ENCODE assay signal across 12 cellular contexts in genomic region chr15:74227968-74228722, GRCh38. TPM values are rescaled to one million over a fixed set of nuclear protein-coding genes. Genes with fewer than 3 reads are reported as not detected.
A peak's percentile ranks its signal among the peaks of the same experiment; 100 is the strongest.
DNase-seq lines count a peak whose midpoint lies in the region; FAIRE-seq and TF ChIP-seq lines count a peak whose summit lies in the region.
"Had no signal": no experiment of that assay in that cellular context is flagged by ENCODE, and none has a peak within 500 bp of the region (broad histone marks: within the 10 kb centered on the region; RNA-seq: fewer than 3 reads in every experiment).

No MANE protein-coding gene starts in this region.

- H3K27me3 Mint-ChIP-seq in T-helper 2 cell treated with Interferon-gamma antibody and Interleukin-4, amounts not matched to agents 5 μg/mL and 100 μg/mL, for 36 hours (ENCODE audit: low read depth), result peaks cover 18% of the 10 kb centered on the region

- H3K79me2 ChIP-seq in H1 (ENCODE audit: control insufficient read depth in 1 of 2, insufficient read depth in 2 of 2, low read length in 2 of 2) (no peaks in the 10 kb centered on the region), osteoblast (ENCODE audit: insufficient read depth, low read length) (no peaks in the 10 kb centered on the region)

- H3K4me1 Mint-ChIP-seq in T-helper 2 cell treated with Interferon-gamma antibody and Interleukin-4, amounts not matched to agents 5 μg/mL and 100 μg/mL, for 36 hours (ENCODE audit: low read depth), result no peaks in the 10 kb centered on the region

- H4K8ac ChIP-seq in H1 (ENCODE audit: extremely low read depth, insufficient read depth, low read length), result peak overlapping the region; percentile 45; the same call in 1 of the 2 replicates

- no peak overlapping the region for H3K56ac ChIP-seq in H1 (replicated peaks; ENCODE audit: insufficient read length, low read depth, low read length)

- no peak overlapping the region for H3K4me3 Mint-ChIP-seq in T-helper 2 cell treated with Interferon-gamma antibody and Interleukin-4, amounts not matched to agents 5 μg/mL and 100 μg/mL, for 36 hours

- peaks cover 2 to 27% (median 23%) of the 10 kb centered on the region in 4 experiments for H3K4me1 ChIP-seq in H1 (replicated peaks in 1 of 4; ENCODE audit: control insufficient read depth in 3 of 4, insufficient read depth in 4 of 4, low read length in 3 of 4)
- H3K4me1 ChIP-seq in osteoblast (ENCODE audit: insufficient read depth, low read length), result peaks cover 4% of the 10 kb centered on the region

- H3K18ac ChIP-seq in H1 (ENCODE audit: extremely low read depth, low read length), result no peak overlapping the region

- H2BK5ac ChIP-seq in H1 (ENCODE audit: low read depth, low read length), result no peak overlapping the region

- no peak overlapping the region for H3K4ac ChIP-seq in H1 (replicated peaks; ENCODE audit: insufficient read length, low read depth, low read length)

- peaks cover 0 to 3% of the 10 kb centered on the region in 2 experiments for H4K20me1 ChIP-seq in H1 (replicated peaks in 1 of 2; ENCODE audit: control insufficient read depth in 1 of 2, insufficient read depth in 2 of 2, low read length in 2 of 2)
- H4K20me1 ChIP-seq in osteoblast (ENCODE audit: insufficient read depth, low read length), result no peaks in the 10 kb centered on the region

- no peak overlapping the region for H2AK5ac ChIP-seq in H1 (ENCODE audit: low read depth, low read length)

- H3K27ac Mint-ChIP-seq in T-helper 2 cell treated with Interferon-gamma antibody and Interleukin-4, amounts not matched to agents 5 μg/mL and 100 μg/mL, for 36 hours, result no peak overlapping the region

- no peak for TF ChIP-seq EP300 in H1 (IDR thresholded peaks at IDR 0.05; ENCODE audit: borderline replicate concordance in 1 of 2, low read depth in 2 of 2, low read length in 2 of 2)

- H3K14ac ChIP-seq in H1 (ENCODE audit: insufficient read length), result no peak overlapping the region

- H4K91ac ChIP-seq in H1 (replicated peaks; ENCODE audit: insufficient read length, low read length), result no peak overlapping the region

- 69% methylated on average over 11 of the region's 11 CpGs; no CpG with 5 or more reads in 1 of the 2 experiments for WGBS in H1 (ENCODE audit: extremely low coverage in 1 of 2, insufficient coverage in 1 of 2, insufficient read length in 1 of 2, insufficient replicate concordance in 2 of 2, low coverage in 1 of 2, low lambda C conversion rate in 2 of 2, missing lambda C conversion rate in 1 of 2), 2 experiments

- peak overlapping the region; percentile 92; the same call in 1 of the 2 replicates for H2BK15ac ChIP-seq in H1 (ENCODE audit: low read length)

- no peak overlapping the region for H4K5ac ChIP-seq in H1 (ENCODE audit: insufficient read length, low read depth, low read length)

- H3K9me3 ChIP-seq in H1 (ENCODE audit: insufficient read depth in 2 of 2, low read depth in 1 of 2, low read length in 1 of 2) (no peaks in the 10 kb centered on the region), osteoblast (ENCODE audit: low read depth, low read length) (no peaks in the 10 kb centered on the region)
- H3K9me3 ChIP-seq: upper lobe of left lung had no signal

- H2BK20ac ChIP-seq in H1 (ENCODE audit: low read length), result peak overlapping the region; percentile 61; the same call in 1 of the 2 replicates

- H3K27me3 ChIP-seq in H1 (replicated peaks in 1 of 4; ENCODE audit: control insufficient read depth in 3 of 4, extremely low read depth in 1 of 4, insufficient read depth in 3 of 4, low read length in 3 of 4), result peaks cover 14 to 52% (median 44%) of the 10 kb centered on the region in 4 experiments
- peaks cover 2% of the 10 kb centered on the region for H3K27me3 ChIP-seq in osteoblast (ENCODE audit: insufficient read depth, low read length)

- no peak overlapping the region for H3K4me2 ChIP-seq in H1 (ENCODE audit: insufficient read depth in 1 of 2, low read depth in 2 of 2, low read length in 2 of 2)
- peak overlapping the region; percentile 48 for H3K4me2 ChIP-seq in osteoblast (ENCODE audit: insufficient read depth, low read length)

- H3K36me3 Mint-ChIP-seq in T-helper 2 cell treated with Interferon-gamma antibody and Interleukin-4, amounts not matched to agents 5 μg/mL and 100 μg/mL, for 36 hours (ENCODE audit: low read depth), result no peaks in the 10 kb centered on the region

- H3K27ac ChIP-seq in H1 (ENCODE audit: low read depth, low read length), result no peak overlapping the region
- no peak overlapping the region for H3K27ac ChIP-seq in osteoblast (ENCODE audit: low read depth, low read length)
- H3K27ac ChIP-seq: upper lobe of left lung had no signal

- POLR2A ChIA-PET in H1 (lab: Charles Lee; ENCODE audit: partially characterized antibody), result interaction anchor here (0.6 to 1.5 kb wide), 5 partner anchors 8 to 824 kb away, joined by 3 to 5 read pairs (median 4); partner anchors contain the start of gene STRA6

- H3K9ac ChIP-seq in H1 (replicated peaks in 1 of 4; ENCODE audit: extremely low read depth in 1 of 4, low read depth in 3 of 4, low read length in 3 of 4), result no peak overlapping the region

- H3K4me3 ChIP-seq in H1 (ENCODE audit: extremely low read depth in 1 of 4, insufficient read depth in 2 of 4, low read depth in 3 of 4, low read length in 4 of 4) (no peak overlapping the region), osteoblast (ENCODE audit: insufficient read depth, low read length) (no peak overlapping the region)
- H3K4me3 ChIP-seq: upper lobe of left lung had no signal

- 0 out of 2 replicates have a peak overlapping the region, but pooled peaks have one; percentile 68 for H2BK12ac ChIP-seq in H1 (ENCODE audit: low read depth, low read length)

- H3K36me3 ChIP-seq in H1 (ENCODE audit: control insufficient read depth in 2 of 4, insufficient read depth in 4 of 4, low read length in 3 of 4) (no peaks in the 10 kb centered on the region), osteoblast (ENCODE audit: insufficient read depth, low read length) (no peaks in the 10 kb centered on the region)
- H3K36me3 ChIP-seq: upper lobe of left lung had no signal

- no peaks in the 10 kb centered on the region; the same call in 1 of the 2 replicates for H3K23me2 ChIP-seq in H1 (ENCODE audit: low read depth, low read length)

- CTCF ChIA-PET in H1 (lab: Charles Lee; ENCODE audit: partially characterized antibody), result interaction anchor here (0.7 to 2.2 kb wide), 10 partner anchors 8 to 174 kb away, joined by 3 to 8 read pairs (median 4); partner anchors contain the start of gene CCDC33

- TF ChIP-seq POLR2A in H1 (IDR thresholded peaks at IDR 0.05; ENCODE audit: control extremely low read depth in 1 of 2, low read depth in 2 of 2, low read length in 2 of 2), result no peak

- FAIRE-seq in H1 (lab: Jason Lieb, UNC) (no peak), frontal cortex (lab: Jason Lieb, UNC) (no peak)
- FAIRE-seq: small intestine had no signal

- DNase-seq in NCI-H1417 (lab: John Stamatoyannopoulos, UW), result peak; percentile 84 to 94 (median 88)
- DNase-seq in NCI-H1417 treated with DMSO at 0.1 percent for 48 hours (lab: John Stamatoyannopoulos, UW), result no peak
- peak; percentile 65 to 70 for DNase-seq in NCI-H524 (lab: John Stamatoyannopoulos, UW)
- no peak for DNase-seq in H1 (ENCODE audit: low read depth in 1 of 2, low spot score in 2 of 2)
- DNase-seq in osteoblast (ENCODE audit: insufficient read length, low spot score, missing footprints), result peak; percentile 68
- DNase-seq in frontal cortex (ENCODE audit: low spot score in 2 of 2), result no peak
- DNase-seq in pons (ENCODE audit: low spot score), result no peak
- DNase-seq in T-helper 2 cell treated with Interferon-gamma antibody and Interleukin-4, amounts not matched to agents 5 μg/mL and 100 μg/mL, for 36 hours (ENCODE audit: low spot score), result no peak
- DNase-seq: small intestine, upper lobe of left lung had no signal

- TF ChIP-seq CTCF in H1 (IDR thresholded peaks at IDR 0.05; ENCODE audit: control extremely low read depth in 1 of 3, insufficient read depth in 1 of 3, low read depth in 1 of 3, low read length in 3 of 3) (no peak), osteoblast (IDR thresholded peaks at IDR 0.05; ENCODE audit: extremely low read depth, low read depth, low read length) (no peak)

- H2AFZ ChIP-seq in H1 (ENCODE audit: low read length), result no peak overlapping the region
- peak overlapping the region; percentile 58 for H2AFZ ChIP-seq in osteoblast (ENCODE audit: low read length)

- TF ChIP-seq RAD21 in H1 (IDR thresholded peaks at IDR 0.05 in 1 of 2, conservative IDR thresholded peaks at IDR 0.05 in 1 of 2; ENCODE audit: low read depth in 2 of 2, low read length in 2 of 2), result no peak

- H3K23ac ChIP-seq in H1 (ENCODE audit: insufficient read length), result no peak overlapping the region

- no peaks in the 10 kb centered on the region for H3K9me3 Mint-ChIP-seq in T-helper 2 cell treated with Interferon-gamma antibody and Interleukin-4, amounts not matched to agents 5 μg/mL and 100 μg/mL, for 36 hours

- no peak overlapping the region for H2BK120ac ChIP-seq in H1 (replicated peaks; ENCODE audit: low read depth, low read length)

- H3K79me1 ChIP-seq in H1 (ENCODE audit: low read depth, low read length), result no peaks in the 10 kb centered on the region

RNA-seq across cellular contexts. Expression of gene CCDC33, which starts 8.0 kb away (rescaled TPM):
- 1.0 and 2.0 TPM in 2 replicates for total RNA-seq in H1 (2021; fragmentation: NEBNext Ultra II Directional; extraction: Animal tissue kit (Norgen Biotek cat#: 25700))
- 2.7 and 3.3 TPM in 2 replicates for polyA plus RNA-seq in H1 (2011; rRNA removed)
- 4.3 TPM for polyA plus RNA-seq in H1 (2011; cell fraction: cytosol; rRNA removed)
- 3.7 TPM for polyA plus RNA-seq in H1 (2011; cell fraction: nucleus; rRNA removed)
- polyA plus RNA-seq in H1 (2012, experiment 1 of 2), result 2.1 to 3.9 TPM (median 3.0 TPM) in 4 replicates
- 1.3 TPM for polyA plus RNA-seq in H1 (2012, experiment 2 of 2)
- polyA plus RNA-seq in H1 (2013, experiment 1 of 2), result 2.0 TPM
- polyA plus RNA-seq in H1 (2013, experiment 2 of 2), result 1.5 TPM
- polyA minus RNA-seq in H1 (2011; rRNA and poly(A)+ RNA removed), result 0.61 and 2.4 TPM in 2 replicates
- 3.3 TPM for polyA minus RNA-seq in H1 (2011; cell fraction: cytosol; rRNA and poly(A)+ RNA removed)
- polyA minus RNA-seq in H1 (2011; cell fraction: nucleus; rRNA and poly(A)+ RNA removed), result 11.1 TPM
- 0.29 TPM in 1 of 2 replicates, not detected in the other for total RNA-seq in osteoblast
- total RNA-seq in frontal cortex, result 0.41 TPM
- total RNA-seq: A172, myocyte had no signal

RNA-seq across cellular contexts. Expression of gene STRA6, which starts 25.6 kb away (rescaled TPM):
- 7.6 and 9.3 TPM in 2 replicates for total RNA-seq in H1 (2021; fragmentation: NEBNext Ultra II Directional; extraction: Animal tissue kit (Norgen Biotek cat#: 25700))
- 14.5 and 21.0 TPM in 2 replicates for polyA plus RNA-seq in H1 (2011; rRNA removed)
- polyA plus RNA-seq in H1 (2011; cell fraction: cytosol; rRNA removed), result 11.5 TPM
- 54.5 TPM for polyA plus RNA-seq in H1 (2011; cell fraction: nucleus; rRNA removed)
- polyA plus RNA-seq in H1 (2012, experiment 1 of 2), result 9.8 to 16.3 TPM (median 13.8 TPM) in 4 replicates
- polyA plus RNA-seq in H1 (2012, experiment 2 of 2), result 11.1 TPM
- polyA plus RNA-seq in H1 (2013, experiment 1 of 2), result 15.0 TPM
- 14.0 TPM for polyA plus RNA-seq in H1 (2013, experiment 2 of 2)
- 13.8 and 14.4 TPM in 2 replicates for polyA minus RNA-seq in H1 (2011; rRNA and poly(A)+ RNA removed)
- 7.7 TPM for polyA minus RNA-seq in H1 (2011; cell fraction: cytosol; rRNA and poly(A)+ RNA removed)
- polyA minus RNA-seq in H1 (2011; cell fraction: nucleus; rRNA and poly(A)+ RNA removed), result 39.6 TPM
- total RNA-seq in osteoblast, result under 0.01 and 0.36 TPM in 2 replicates
- total RNA-seq in frontal cortex, result 3.7 TPM
- total RNA-seq: myocyte had no signal

RNA-seq across cellular contexts. Expression of gene ISLR, which starts 54.6 kb away (rescaled TPM):
- total RNA-seq in H1 (2021; fragmentation: NEBNext Ultra II Directional; extraction: Animal tissue kit (Norgen Biotek cat#: 25700)), result 0.35 TPM in 1 of 2 replicates, not detected in the other
- 0.29 and 0.82 TPM in 2 replicates for polyA plus RNA-seq in H1 (2011; rRNA removed)
- 0.27 TPM for polyA plus RNA-seq in H1 (2011; cell fraction: cytosol; rRNA removed)
- polyA plus RNA-seq in H1 (2011; cell fraction: nucleus; rRNA removed), result 1.0 TPM
- 0.21 to 0.28 TPM (median 0.27 TPM) in 4 replicates for polyA plus RNA-seq in H1 (2012, experiment 1 of 2)
- polyA plus RNA-seq in H1 (2012, experiment 2 of 2), result 0.35 TPM
- polyA plus RNA-seq in H1 (2013, experiment 1 of 2), result 1.0 TPM
- 0.98 TPM for polyA plus RNA-seq in H1 (2013, experiment 2 of 2)
- polyA minus RNA-seq in H1 (2011; rRNA and poly(A)+ RNA removed), result 0.13 and 0.78 TPM in 2 replicates
- polyA minus RNA-seq in H1 (2011; cell fraction: cytosol; rRNA and poly(A)+ RNA removed), result not detected
- polyA minus RNA-seq in H1 (2011; cell fraction: nucleus; rRNA and poly(A)+ RNA removed), result 0.90 TPM
- total RNA-seq in osteoblast (77.5 and 106 TPM in 2 replicates), frontal cortex (12.6 TPM)

Comparison
In these comparisons a context has a peak if more than half of its experiments do, and no peak if none do; other contexts are left out.
1. DNase-seq: peak in NCI-H1417 (3 of 3), NCI-H524 (2 of 2) and osteoblast (single experiment); none in NCI-H1417 treated with DMSO at 0.1 percent for 48 hours (single experiment), H1 (0 of 2), frontal cortex (0 of 2), pons (single experiment) and T-helper 2 cell treated with Interferon-gamma antibody and Interleukin-4, amounts not matched to agents 5 μg/mL and 100 μg/mL, for 36 hours (single experiment).
2. RNA of gene ISLR, which starts 54.6 kb away (total RNA-seq): 77.5 to 106 TPM in osteoblast and 12.6 TPM in frontal cortex (single experiment); 0.35 TPM in H1; every median in the first group is over 10 times any median in the second.